Comparison of ENCODE assay signal across 18 cellular contexts in genomic region chr5:172745406-172745805, GRCh38.
"Had no signal": no experiment of that assay in that cellular context is flagged by ENCODE, and none has a peak within 500 bp of the region (broad histone marks: within the 10 kb centered on the region; RNA-seq: fewer than 3 reads in every experiment).

No MANE protein-coding gene starts in this region.

- H3K27ac ChIP-seq: colonic mucosa, gastrocnemius medialis, left lung, lower lobe of right lung, prostate gland had no signal

- DNase-seq: cerebellar nuclear complex; colonic mucosa; dermis blood vessel endothelial cell; effector CD4-positive, alpha-beta T cell; gastrocnemius medialis; glutamatergic neuron; immature natural killer cell; left lung; lower lobe of right lung; occipital lobe; pancreas; stimulated activated CD4-positive, alpha-beta T cell treated with anti-CD3 and anti-CD28 coated beads, Interleukin-2, amount 100 ng/mL, for 48 hours; stimulated activated CD8-positive, alpha-beta memory T cell treated with anti-CD3 and anti-CD28 coated beads, Interleukin-4, amount 100 ng/mL, for 48 hours; stimulated activated naive CD8-positive, alpha-beta T cell treated with anti-CD3 and anti-CD28 coated beads, Interleukin-15, Interleukin-2, amounts not matched to agents 100 U/mL and 50 U/mL, for 24 hours; trophoblast cell had no signal

- ATAC-seq: gastrocnemius medialis; left lung; lower lobe of right lung; stimulated activated effector memory CD8-positive, alpha-beta T cell treated with anti-CD3 and anti-CD28 coated beads, Interleukin-12 subunit alpha, Interleukin-12 subunit beta, amount 100 ng/mL, for 72 hours; stimulated activated naive CD8-positive, alpha-beta T cell treated with anti-CD3 and anti-CD28 coated beads, Interleukin-15, Interleukin-2, amounts not matched to agents 100 U/mL and 50 U/mL, for 24 hours had no signal

- H3K27me3 ChIP-seq: colonic mucosa, gastrocnemius medialis, left lung, pancreas had no signal

- H3K4me1 ChIP-seq: prostate gland had no signal

- H3K36me3 ChIP-seq: colonic mucosa, gastrocnemius medialis, left lung, lower lobe of right lung, pancreas, prostate gland had no signal

- H3K4me3 ChIP-seq: colonic mucosa, gastrocnemius medialis, left lung, lower lobe of right lung, pancreas, prostate gland, smooth muscle cell had no signal

- H3K9me3 ChIP-seq: colonic mucosa, gastrocnemius medialis, left lung, pancreas, prostate gland had no signal
